Comparison of ENCODE assay signal across 1 cellular context in the genomic region with DNA sequence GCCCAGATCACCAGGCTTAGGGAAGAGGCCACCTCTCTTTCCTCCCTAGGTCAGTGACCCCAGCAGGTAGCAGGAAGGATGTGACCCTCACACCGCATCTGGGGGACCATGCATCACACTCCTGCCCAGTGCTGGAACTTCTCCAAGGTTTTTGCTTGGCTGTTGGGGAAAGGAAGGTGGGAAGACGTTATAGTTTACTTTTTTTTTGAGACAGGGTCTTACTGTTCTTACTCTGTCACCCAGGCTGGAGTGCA.
TF ChIP-seq lines count a peak whose summit lies in the region.

No MANE protein-coding gene starts in this region.

TF ChIP-seq in IMR-90, 13 proteins besides CTCF, POLR2A, EP300 and RAD21:
- TF ChIP-seq RFX5 (IDR thresholded peaks at IDR 0.05; ENCODE audit: low read depth, low read length) (no peak), RCOR1 (IDR thresholded peaks at IDR 0.05; ENCODE audit: insufficient replicate concordance, low read length) (no peak), BHLHE40 (IDR thresholded peaks at IDR 0.05; ENCODE audit: low read depth, low read length) (no peak), CEBPB (IDR thresholded peaks at IDR 0.05; ENCODE audit: low read depth, low read length) (no peak), CHD1 (IDR thresholded peaks at IDR 0.05; ENCODE audit: low read depth, low read length) (no peak), MAFK (IDR thresholded peaks at IDR 0.05; ENCODE audit: low read depth, low read length) (no peak), SMC3 (IDR thresholded peaks at IDR 0.05; ENCODE audit: low read depth, low read length) (no peak), FOS (IDR thresholded peaks at IDR 0.05; ENCODE audit: low read depth, low read length) (no peak), MXI1 (IDR thresholded peaks at IDR 0.05; ENCODE audit: borderline replicate concordance, low read depth, low read length) (no peak)
- TF ChIP-seq, protein P1, sequence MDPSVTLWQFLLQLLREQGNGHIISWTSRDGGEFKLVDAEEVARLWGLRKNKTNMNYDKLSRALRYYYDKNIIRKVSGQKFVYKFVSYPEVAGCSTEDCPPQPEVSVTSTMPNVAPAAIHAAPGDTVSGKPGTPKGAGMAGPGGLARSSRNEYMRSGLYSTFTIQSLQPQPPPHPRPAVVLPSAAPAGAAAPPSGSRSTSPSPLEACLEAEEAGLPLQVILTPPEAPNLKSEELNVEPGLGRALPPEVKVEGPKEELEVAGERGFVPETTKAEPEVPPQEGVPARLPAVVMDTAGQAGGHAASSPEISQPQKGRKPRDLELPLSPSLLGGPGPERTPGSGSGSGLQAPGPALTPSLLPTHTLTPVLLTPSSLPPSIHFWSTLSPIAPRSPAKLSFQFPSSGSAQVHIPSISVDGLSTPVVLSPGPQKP (IDR thresholded peaks at IDR 0.05; ENCODE audit: borderline replicate concordance, low read depth, low read length): no peak
